ENCODE assay signal across 1 cellular context in genomic region chr3:111035316-111035715, GRCh38.
TF ChIP-seq lines count a peak whose summit lies in the region.

No MANE protein-coding gene starts in this region.

TF ChIP-seq in HepG2, 621 proteins besides CTCF, POLR2A, EP300 and RAD21 (continued from another document):
- TF ChIP-seq, protein P1, sequence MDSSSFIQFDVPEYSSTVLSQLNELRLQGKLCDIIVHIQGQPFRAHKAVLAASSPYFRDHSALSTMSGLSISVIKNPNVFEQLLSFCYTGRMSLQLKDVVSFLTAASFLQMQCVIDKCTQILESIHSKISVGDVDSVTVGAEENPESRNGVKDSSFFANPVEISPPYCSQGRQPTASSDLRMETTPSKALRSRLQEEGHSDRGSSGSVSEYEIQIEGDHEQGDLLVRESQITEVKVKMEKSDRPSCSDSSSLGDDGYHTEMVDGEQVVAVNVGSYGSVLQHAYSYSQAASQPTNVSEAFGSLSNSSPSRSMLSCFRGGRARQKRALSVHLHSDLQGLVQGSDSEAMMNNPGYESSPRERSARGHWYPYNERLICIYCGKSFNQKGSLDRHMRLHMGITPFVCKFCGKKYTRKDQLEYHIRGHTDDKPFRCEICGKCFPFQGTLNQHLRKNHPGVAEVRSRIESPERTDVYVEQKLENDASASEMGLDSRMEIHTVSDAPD (CRISPR knock-in tag; IDR thresholded peaks at IDR 0.05) = no peak
- no peak for TF ChIP-seq ZNF136 (CRISPR knock-in tag; IDR thresholded peaks at IDR 0.05; ENCODE audit: low read depth)
- TF ChIP-seq CHD2 (IDR thresholded peaks at IDR 0.05; ENCODE audit: low read depth, low read length) = no peak
- TF ChIP-seq ARNT2 (CRISPR knock-in tag; IDR thresholded peaks at IDR 0.05; ENCODE audit: low read depth) = no peak
- no peak for TF ChIP-seq ZFY (CRISPR knock-in tag; IDR thresholded peaks at IDR 0.05)
- TF ChIP-seq RFX5 (IDR thresholded peaks at IDR 0.05; ENCODE audit: low read depth, low read length) = no peak
- no peak for TF ChIP-seq MED8 (CRISPR knock-in tag; IDR thresholded peaks at IDR 0.05; ENCODE audit: insufficient replicate concordance)
- TF ChIP-seq PCBP2 (optimal IDR thresholded peaks at IDR 0.05; ENCODE audit: low read depth, low read length, poor library complexity, severe bottlenecking) = no peak
- TF ChIP-seq ZNF619 (CRISPR knock-in tag; IDR thresholded peaks at IDR 0.05) = no peak
